8 cellular contexts compared by ENCODE assay signal in the genomic region with DNA sequence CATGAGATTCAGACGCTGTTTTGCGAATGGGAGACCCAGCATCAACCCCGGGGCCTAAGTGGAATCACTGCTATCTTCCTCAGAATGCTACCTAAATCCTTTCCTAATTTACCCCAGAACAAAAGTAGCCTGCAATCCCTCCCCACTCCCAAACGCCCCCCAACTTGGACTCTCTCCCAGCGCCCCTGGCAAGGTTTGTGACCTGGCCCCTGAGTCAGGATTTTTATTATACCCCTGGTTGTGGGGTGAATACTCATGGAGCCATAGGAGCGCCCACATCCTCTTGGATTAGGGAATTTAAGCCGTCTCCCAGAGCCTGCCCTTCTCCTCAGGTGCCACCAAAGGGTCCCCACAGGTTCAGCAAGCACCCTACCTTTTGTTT. TPM values are rescaled to one million over a fixed set of nuclear protein-coding genes. Genes with fewer than 3 reads are reported as not detected.
DNase-seq lines count a peak whose midpoint lies in the region; ATAC-seq and TF ChIP-seq lines count a peak whose summit lies in the region.

No MANE protein-coding gene starts in this region.

- H3K79me2 ChIP-seq in OCI-LY1 (ENCODE audit: insufficient read depth, low read length), result no peaks in the 10 kb centered on the region

- no peaks in the 10 kb centered on the region for H3K9me3 ChIP-seq in CD4-positive, alpha-beta memory T cell (ENCODE audit: control insufficient read depth in 1 of 2, low read length in 2 of 2)
- H3K9me3 ChIP-seq in OCI-LY1 (ENCODE audit: low read length) (no peaks in the 10 kb centered on the region), neuron (ENCODE audit: low read length) (no peaks in the 10 kb centered on the region)

- peaks cover 17 to 51% (median 31%) of the 10 kb centered on the region in 4 donors for H3K4me1 Mint-ChIP-seq in CD4-positive, alpha-beta memory T cell
- peaks cover 20 to 23% of the 10 kb centered on the region in 2 donors for H3K4me1 Mint-ChIP-seq in effector memory CD8-positive, alpha-beta T cell (ENCODE audit: low read depth in 2 of 2)

- H3K9me2 ChIP-seq in OCI-LY1 (ENCODE audit: low read depth, low read length), result no peaks in the 10 kb centered on the region

- H3K4me3 Mint-ChIP-seq in CD4-positive, alpha-beta memory T cell, result peak overlapping the region; percentile 91 to 96 (median 94)
- H3K4me3 Mint-ChIP-seq in effector memory CD8-positive, alpha-beta T cell, result peak overlapping the region; percentile 81 to 88

- H3K9me3 Mint-ChIP-seq in CD4-positive, alpha-beta memory T cell, result no peaks in the 10 kb centered on the region
- H3K9me3 Mint-ChIP-seq in effector memory CD8-positive, alpha-beta T cell, result no peaks in the 10 kb centered on the region

- H3K4me1 ChIP-seq in CD4-positive, alpha-beta memory T cell (ENCODE audit: insufficient read depth, low read length), result peaks cover 36% of the 10 kb centered on the region
- H3K4me1 ChIP-seq in OCI-LY1 (ENCODE audit: insufficient read depth, low read length, severe bottlenecking) (peaks cover 41% of the 10 kb centered on the region), neuron (ENCODE audit: insufficient read depth, low read length) (peaks cover 17% of the 10 kb centered on the region)

- no peak overlapping the region for H2AFZ ChIP-seq in OCI-LY1 (ENCODE audit: low read length)
- H2AFZ ChIP-seq in neuron (ENCODE audit: low read depth, low read length), result peak overlapping the region; percentile 88

- peak overlapping the region; percentile 84 for H3K27ac ChIP-seq in CD4-positive, alpha-beta memory T cell (ENCODE audit: low read depth, low read length)
- peak overlapping the region; percentile 91 for H3K27ac ChIP-seq in OCI-LY1 (ENCODE audit: low read depth, low read length, poor library complexity, severe bottlenecking)

- no peaks in the 10 kb centered on the region for H3K36me3 ChIP-seq in CD4-positive, alpha-beta memory T cell (ENCODE audit: insufficient read depth, low read length)
- H3K36me3 ChIP-seq in OCI-LY1 (ENCODE audit: insufficient read depth, low read length) (peaks cover 6% of the 10 kb centered on the region; the same call in 1 of the 2 replicates), neuron (ENCODE audit: insufficient read depth, low read length) (peaks cover 13% of the 10 kb centered on the region)

- H3K27ac Mint-ChIP-seq in CD4-positive, alpha-beta memory T cell, result peak overlapping the region; percentile 93 to 99 (median 97)
- peak overlapping the region; percentile 90 to 93 for H3K27ac Mint-ChIP-seq in effector memory CD8-positive, alpha-beta T cell

- no peak for TF ChIP-seq CTCF in OCI-LY1 (IDR thresholded peaks at IDR 0.05; ENCODE audit: low read length)

- intact Hi-C loops in CD4-positive, alpha-beta memory T cell (cut with micrococcal nuclease), result loop anchor here (1.0 kb wide), 4 partner anchors 23 to 323 kb away; a partner anchor contains a TSS

- CTCF ChIA-PET in CD4-positive, alpha-beta memory T cell (lab: Charles Lee; ENCODE audit: partially characterized antibody), result no interaction called here

- no peaks in the 10 kb centered on the region for H4K20me1 ChIP-seq in OCI-LY1 (ENCODE audit: insufficient read depth, low read length)

- no peak for DNase-seq in CD4-positive, alpha-beta memory T cell
- no peak for DNase-seq in effector memory CD8-positive, alpha-beta T cell
- DNase-seq in NCI-H128 (lab: John Stamatoyannopoulos, UW; ENCODE audit: unreplicated experiment), result no peak

- H3K27me3 ChIP-seq in CD4-positive, alpha-beta memory T cell (ENCODE audit: insufficient read depth, low read length), result no peaks in the 10 kb centered on the region
- H3K27me3 ChIP-seq in OCI-LY1 (ENCODE audit: insufficient read depth, low read length) (no peaks in the 10 kb centered on the region), neuron (ENCODE audit: insufficient read depth, low read length) (no peaks in the 10 kb centered on the region)

- H3K36me3 Mint-ChIP-seq in CD4-positive, alpha-beta memory T cell, result peaks cover 0 to 2% of the 10 kb centered on the region in 2 donors
- peaks cover 27% of the 10 kb centered on the region for H3K36me3 Mint-ChIP-seq in effector memory CD8-positive, alpha-beta T cell (ENCODE audit: insufficient read depth)

- no peaks in the 10 kb centered on the region for H3K27me3 Mint-ChIP-seq in CD4-positive, alpha-beta memory T cell
- H3K27me3 Mint-ChIP-seq in effector memory CD8-positive, alpha-beta T cell, result no peaks in the 10 kb centered on the region

- POLR2A ChIA-PET in CD4-positive, alpha-beta memory T cell (lab: Charles Lee; ENCODE audit: partially characterized antibody), result interaction anchor here (1.9 to 10.8 kb wide), 3 partner anchors 25 to 36 kb away, joined by 19 to 236 read pairs (median 126); a partner anchor contains a TSS

- no peak for ATAC-seq in effector memory CD8-positive, alpha-beta T cell (replicated peaks)
- ATAC-seq in HG03469 (IDR thresholded peaks at IDR 0.05; ENCODE audit: unreplicated experiment) (no peak), HG03139 (IDR thresholded peaks at IDR 0.05; ENCODE audit: unreplicated experiment) (no peak), GM21786 (IDR thresholded peaks at IDR 0.05; ENCODE audit: unreplicated experiment) (no peak)

- H3F3A ChIP-seq in OCI-LY1 (ENCODE audit: insufficient read depth, low read length), result no peaks in the 10 kb centered on the region

- peak overlapping the region; percentile 91 for H3K4me2 ChIP-seq in OCI-LY1 (ENCODE audit: low read length)

- H3K4me3 ChIP-seq in CD4-positive, alpha-beta memory T cell (ENCODE audit: low read length in 2 of 2), result peak overlapping the region in 1 of 2 donors; percentile 66
- H3K4me3 ChIP-seq in OCI-LY1 (ENCODE audit: low read depth, low read length, poor library complexity, severe bottlenecking), result peak overlapping the region; percentile 77
- H3K4me3 ChIP-seq in neuron (ENCODE audit: low read length), result peak overlapping the region; percentile 93

- peak overlapping the region; percentile 88 for H3K9ac ChIP-seq in OCI-LY1 (ENCODE audit: low read length)

RNA-seq across cellular contexts. Expression of a gene that starts 0.4 kb away (rescaled TPM):
- 1 to 10 TPM; 2.6 to 3.4 TPM for total RNA-seq in CD4-positive, alpha-beta memory T cell
- polyA plus RNA-seq in CD4-positive, alpha-beta memory T cell, result 1 to 10 TPM; 1.8 to 4.8 TPM

RNA-seq across cellular contexts. Expression of a gene that starts 5.4 kb away (rescaled TPM):
- 100 to 1,000 TPM; 567 to 589 TPM for total RNA-seq in CD4-positive, alpha-beta memory T cell
- polyA plus RNA-seq in CD4-positive, alpha-beta memory T cell, result 1,000 to 10,000 TPM; 2,141 to 3,317 TPM

RNA-seq across cellular contexts. Expression of a gene that starts 24.7 kb away (rescaled TPM):
- 100 to 1,000 TPM; 249 to 258 TPM for total RNA-seq in CD4-positive, alpha-beta memory T cell
- polyA plus RNA-seq in CD4-positive, alpha-beta memory T cell, result 100 to 1,000 TPM; 395 to 690 TPM

RNA-seq across cellular contexts. Expression of a gene that starts 34.7 kb away (rescaled TPM):
- 10 to 100 TPM; 16.3 to 19.6 TPM for total RNA-seq in CD4-positive, alpha-beta memory T cell
- 1 to 10 TPM in 1 of 2 donors, under 1 TPM in 1; 0.27 to 3.9 TPM for polyA plus RNA-seq in CD4-positive, alpha-beta memory T cell

RNA-seq across cellular contexts. Expression of a gene that starts 36.3 kb away (rescaled TPM):
- total RNA-seq in CD4-positive, alpha-beta memory T cell, result 1,000 to 10,000 TPM; 5,438 to 5,728 TPM
- 1,000 to 10,000 TPM; 6,058 to 8,691 TPM for polyA plus RNA-seq in CD4-positive, alpha-beta memory T cell
